In the genomic region with DNA sequence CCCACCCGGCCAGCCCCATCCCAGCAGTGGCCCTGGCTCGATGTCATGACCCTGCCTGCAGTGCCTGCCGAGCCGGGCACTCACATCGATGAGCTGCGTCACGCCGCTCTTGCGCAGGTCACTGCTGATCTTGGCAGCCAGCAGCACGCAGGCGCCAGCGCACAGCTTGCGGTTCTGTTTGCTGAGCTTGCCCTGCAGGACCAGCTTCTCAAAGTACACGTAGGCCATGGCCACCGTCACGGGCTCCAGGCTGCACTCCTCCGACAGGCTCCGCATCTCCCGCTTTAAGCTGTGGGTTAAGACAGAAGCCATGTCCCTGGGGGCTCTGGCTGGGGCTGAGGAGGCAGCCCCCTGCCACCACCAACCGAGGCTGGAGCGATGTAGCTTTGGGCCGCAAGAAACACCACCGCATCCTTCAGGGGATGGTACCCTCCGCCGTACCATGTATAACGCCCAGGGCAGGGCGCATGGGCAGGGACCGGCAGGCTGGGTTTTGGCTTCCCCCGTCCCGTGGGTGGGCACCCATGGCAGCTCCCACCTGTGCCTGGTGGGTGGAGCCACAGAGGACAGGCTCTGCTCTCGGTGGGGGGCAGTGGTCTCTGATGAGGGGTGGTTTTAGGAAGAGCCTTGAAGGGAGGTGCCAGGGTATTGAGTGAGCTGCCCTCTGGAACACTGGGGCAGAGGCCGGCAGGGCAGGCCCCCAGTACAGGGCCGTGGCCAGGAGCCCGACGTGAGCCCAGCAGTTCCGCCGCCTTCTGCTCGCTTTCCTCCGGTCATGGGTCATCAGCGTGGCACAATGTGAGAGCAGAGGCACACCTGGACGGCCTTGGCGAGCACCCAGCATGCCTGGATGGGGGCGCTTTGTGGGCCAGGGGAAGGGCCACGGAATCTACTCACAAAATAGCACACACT, we compare ENCODE assay signal across 1 cellular context.
TF ChIP-seq lines count a peak whose summit lies in the region.

No MANE protein-coding gene starts in this region.

TF ChIP-seq in Ishikawa, 13 proteins besides CTCF, POLR2A, EP300 and RAD21 (continued from another document):
- TF ChIP-seq, protein P1, sequence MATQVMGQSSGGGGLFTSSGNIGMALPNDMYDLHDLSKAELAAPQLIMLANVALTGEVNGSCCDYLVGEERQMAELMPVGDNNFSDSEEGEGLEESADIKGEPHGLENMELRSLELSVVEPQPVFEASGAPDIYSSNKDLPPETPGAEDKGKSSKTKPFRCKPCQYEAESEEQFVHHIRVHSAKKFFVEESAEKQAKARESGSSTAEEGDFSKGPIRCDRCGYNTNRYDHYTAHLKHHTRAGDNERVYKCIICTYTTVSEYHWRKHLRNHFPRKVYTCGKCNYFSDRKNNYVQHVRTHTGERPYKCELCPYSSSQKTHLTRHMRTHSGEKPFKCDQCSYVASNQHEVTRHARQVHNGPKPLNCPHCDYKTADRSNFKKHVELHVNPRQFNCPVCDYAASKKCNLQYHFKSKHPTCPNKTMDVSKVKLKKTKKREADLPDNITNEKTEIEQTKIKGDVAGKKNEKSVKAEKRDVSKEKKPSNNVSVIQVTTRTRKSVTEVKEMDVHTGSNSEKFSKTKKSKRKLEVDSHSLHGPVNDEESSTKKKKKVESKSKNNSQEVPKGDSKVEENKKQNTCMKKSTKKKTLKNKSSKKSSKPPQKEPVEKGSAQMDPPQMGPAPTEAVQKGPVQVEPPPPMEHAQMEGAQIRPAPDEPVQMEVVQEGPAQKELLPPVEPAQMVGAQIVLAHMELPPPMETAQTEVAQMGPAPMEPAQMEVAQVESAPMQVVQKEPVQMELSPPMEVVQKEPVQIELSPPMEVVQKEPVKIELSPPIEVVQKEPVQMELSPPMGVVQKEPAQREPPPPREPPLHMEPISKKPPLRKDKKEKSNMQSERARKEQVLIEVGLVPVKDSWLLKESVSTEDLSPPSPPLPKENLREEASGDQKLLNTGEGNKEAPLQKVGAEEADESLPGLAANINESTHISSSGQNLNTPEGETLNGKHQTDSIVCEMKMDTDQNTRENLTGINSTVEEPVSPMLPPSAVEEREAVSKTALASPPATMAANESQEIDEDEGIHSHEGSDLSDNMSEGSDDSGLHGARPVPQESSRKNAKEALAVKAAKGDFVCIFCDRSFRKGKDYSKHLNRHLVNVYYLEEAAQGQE (IDR thresholded peaks at IDR 0.05; ENCODE audit: low read depth): no peak
- no peak for TF ChIP-seq FOXM1 (IDR thresholded peaks at IDR 0.05; ENCODE audit: borderline replicate concordance, low read depth)
- TF ChIP-seq CREB1 (IDR thresholded peaks at IDR 0.05; ENCODE audit: low read depth): no peak
- TF ChIP-seq TCF12 (IDR thresholded peaks at IDR 0.05; ENCODE audit: low read depth): peak; percentile 80; the same call in 1 of the 2 replicates
TF ChIP-seq in Ishikawa: peak in this region for 3.
